In genomic region chr6:3013486-3013885, GRCh38 we compare ENCODE assay signal across 9 cellular contexts. TPM values are rescaled to one million over a fixed set of nuclear protein-coding genes. Genes with fewer than 3 reads are reported as not detected.
DNase-seq lines count a peak whose midpoint lies in the region; ATAC-seq and TF ChIP-seq lines count a peak whose summit lies in the region.
"Had no signal": no experiment of that assay in that cellular context is flagged by ENCODE, and none has a peak within 500 bp of the region (broad histone marks: within the 10 kb centered on the region; RNA-seq: fewer than 3 reads in every experiment).

No MANE protein-coding gene starts in this region.

- RAD21 ChIA-PET in HCT116 (lab: Charles Lee; ENCODE audit: low non-redundant PET in 1 of 2, low total read pairs in 2 of 2, uncharacterized antibody in 2 of 2, unreplicated experiment in 2 of 2): no interaction called here

- DNase-seq in HCT116 (ENCODE audit: low read depth, low spot score): no peak
- DNase-seq in RWPE1 (ENCODE audit: low spot score): peak; percentile 72
- DNase-seq in fibroblast of lung (ENCODE audit: low read depth in 2 of 2): peak; percentile 20 to 57
- peak; percentile 91 for DNase-seq in spleen
- DNase-seq in NCI-H2081 (lab: John Stamatoyannopoulos, UW): no peak
- no peak for DNase-seq in GM13976 (ENCODE audit: low spot score)
- DNase-seq in GM19240 (ENCODE audit: insufficient read length, low spot score): no peak
- DNase-seq: MM.1S had no signal

- H3K27me3 ChIP-seq in HCT116 (ENCODE audit: insufficient read depth, low read length) (no peaks in the 10 kb centered on the region), fibroblast of lung (ENCODE audit: control insufficient read depth, insufficient read depth, low read length) (no peaks in the 10 kb centered on the region), spleen (replicated peaks in 1 of 7) (no peaks in the 10 kb centered on the region)

- H3K36me3 ChIP-seq in HCT116 (ENCODE audit: control insufficient read depth in 1 of 2, insufficient read depth in 2 of 2, low read length in 2 of 2): peaks cover 27 to 67% of the 10 kb centered on the region in 2 experiments; a peak in 3 of 4 replicates
- peaks cover 9% of the 10 kb centered on the region for H3K36me3 ChIP-seq in fibroblast of lung (ENCODE audit: control insufficient read depth, insufficient read depth, low read length)
- H3K36me3 ChIP-seq in spleen: peaks cover 0 to 100% (median 41%) of the 10 kb centered on the region in 6 donors

- intact Hi-C loops in HCT116 (cut with micrococcal nuclease) (no loop called here), spleen (cut with DNase I; ENCODE audit: low total_unique reads) (no loop called here)

- H3K9me3 ChIP-seq in HCT116 (ENCODE audit: control insufficient read depth in 1 of 2, insufficient read depth in 1 of 2, low read depth in 1 of 2, low read length in 2 of 2) (no peaks in the 10 kb centered on the region), fibroblast of lung (ENCODE audit: control insufficient read depth, insufficient read depth, low read depth, low read length) (no peaks in the 10 kb centered on the region), spleen (peaks cover 2 to 28% (median 25%) of the 10 kb centered on the region in 8 donors)

- CTCF ChIA-PET in HCT116 (lab: Charles Lee) (interaction anchor here (1.6 kb wide), 1 partner anchor 12 kb away, joined by 5 read pairs; no protein-coding TSS in a partner anchor), RWPE1 (lab: Yijun Ruan, JAX) (interaction anchor here (0.6 to 0.7 kb wide), 2 partner anchors 60 to 1194 kb away, joined by 3 read pairs; no protein-coding TSS in a partner anchor)

- WGBS in spleen, 5 donors: 28 to 62% (median 50%) methylated on average over 1 to 2 of the region's 2 CpGs

- ATAC-seq in HCT116: peak; percentile 64
- ATAC-seq: activated naive CD4-positive, alpha-beta T cell treated with anti-CD3 and anti-CD28 coated beads, Interleukin-2, amount 50 U/mL, for 72 hours had no signal

- H3K79me2 ChIP-seq in HCT116 (ENCODE audit: insufficient read depth, low read length) (no peaks in the 10 kb centered on the region), fibroblast of lung (ENCODE audit: control insufficient read depth, insufficient read depth, low read length) (no peaks in the 10 kb centered on the region)

- TF ChIP-seq CTCF in HCT116 (IDR thresholded peaks at IDR 0.05 in 2 of 3, conservative IDR thresholded peaks at IDR 0.05 in 1 of 3; ENCODE audit: borderline replicate concordance in 1 of 3, insufficient read depth in 1 of 3, low read depth in 2 of 3, low read length in 2 of 3) (no peak), RWPE1 (conservative IDR thresholded peaks at IDR 0.05; ENCODE audit: low read depth) (no peak), fibroblast of lung (conservative IDR thresholded peaks at IDR 0.05 in 1 of 2, IDR thresholded peaks at IDR 0.05 in 1 of 2; ENCODE audit: low read depth in 1 of 2, low read length in 2 of 2) (no peak), spleen (IDR thresholded peaks at IDR 0.05 in 8 of 11, conservative IDR thresholded peaks at IDR 0.05 in 3 of 11) (peak in 1 of 11 experiments; percentile 14), GM13976 (IDR thresholded peaks at IDR 0.05; ENCODE audit: borderline replicate concordance, control extremely low read depth, extremely low read depth, insufficient read depth, missing control alignments) (no peak)

- TF ChIP-seq POLR2A in HCT116 (IDR thresholded peaks at IDR 0.05; ENCODE audit: borderline replicate concordance, extremely low read depth, insufficient read depth, insufficient read length): no peak
- no peak for TF ChIP-seq POLR2A in spleen (IDR thresholded peaks at IDR 0.05)

- in situ Hi-C loops in GM13976 (cut with MboI; ENCODE audit: low sequenced_read_pairs, unreplicated experiment): loop anchor here (5.0 kb wide), 1 partner anchor 34 kb away; no protein-coding TSS in a partner anchor

- H2AFZ ChIP-seq in HCT116 (ENCODE audit: low read depth, low read length, poor library complexity, severe bottlenecking) (no peak overlapping the region), fibroblast of lung (ENCODE audit: low read length) (no peak overlapping the region)

- no peak for TF ChIP-seq RAD21 in HCT116 (IDR thresholded peaks at IDR 0.05; ENCODE audit: low read depth)

- H3K27ac ChIP-seq in HCT116 (ENCODE audit: low read depth, low read length) (peak overlapping the region; percentile 7; the same call in 1 of the 2 replicates), RWPE1 (peak overlapping the region; percentile 74), fibroblast of lung (ENCODE audit: insufficient read depth, low read length) (no peak overlapping the region), spleen (peak overlapping the region in 7 of 8 donors; percentile 36 to 89 (median 83))

- H3K4me3 ChIP-seq in HCT116 (replicated peaks in 1 of 2; ENCODE audit: low read depth in 1 of 2, low read length in 2 of 2) (no peak overlapping the region), fibroblast of lung (replicated peaks in 1 of 4; ENCODE audit: control extremely low read depth in 1 of 4, insufficient read depth in 1 of 4, low read depth in 3 of 4, low read length in 4 of 4) (no peak overlapping the region), spleen (peak overlapping the region in 1 of 8 donors; percentile 38)

- no peak overlapping the region for H3K4me2 ChIP-seq in HCT116 (ENCODE audit: low read length)
- no peak overlapping the region for H3K4me2 ChIP-seq in fibroblast of lung (ENCODE audit: extremely low read depth, insufficient read depth, low read length)

- H3K4me1 ChIP-seq in HCT116 (ENCODE audit: control insufficient read depth in 1 of 2, insufficient read depth in 2 of 2, low read length in 2 of 2): peaks cover 0 to 6% of the 10 kb centered on the region in 2 experiments; a peak in 1 of 4 replicates
- H3K4me1 ChIP-seq in fibroblast of lung (ENCODE audit: control insufficient read depth, extremely low read depth, insufficient read depth, low read length): no peaks in the 10 kb centered on the region
- peaks cover 0 to 19% (median 7%) of the 10 kb centered on the region in 6 donors for H3K4me1 ChIP-seq in spleen

- POLR2A ChIA-PET in HCT116 (lab: Charles Lee) (no interaction called here), RWPE1 (lab: Yijun Ruan, JAX; ENCODE audit: low non-redundant PET) (no interaction called here)

- H3K9ac ChIP-seq in HCT116 (ENCODE audit: low read length): no peak overlapping the region
- no peak overlapping the region for H3K9ac ChIP-seq in fibroblast of lung (ENCODE audit: insufficient read depth, low read length)

- no peaks in the 10 kb centered on the region for H3K9me2 ChIP-seq in HCT116 (ENCODE audit: insufficient read depth)

- H4K20me1 ChIP-seq in HCT116 (ENCODE audit: insufficient read depth): no peaks in the 10 kb centered on the region
- no peaks in the 10 kb centered on the region for H4K20me1 ChIP-seq in fibroblast of lung (ENCODE audit: control insufficient read depth, extremely low read depth, insufficient read depth, low read length)

- BruUV-seq in HCT116 (replicated peaks; lab: Mats Ljungman, UMichigan): no TSS peak

TF ChIP-seq in HCT116, 20 proteins besides CTCF, POLR2A, EP300 and RAD21:
- TF ChIP-seq FOSL1 (IDR thresholded peaks at IDR 0.05; ENCODE audit: low read depth): no peak
- peak; percentile 41; the same call in 1 of the 2 replicates for TF ChIP-seq MAX (IDR thresholded peaks at IDR 0.05)
- no peak for TF ChIP-seq SIN3A (IDR thresholded peaks at IDR 0.05; ENCODE audit: low read depth)
- TF ChIP-seq POLR2AphosphoS5 (IDR thresholded peaks at IDR 0.05; ENCODE audit: low read depth, low read length): no peak
- peak; percentile 13; the same call in 1 of the 2 replicates for TF ChIP-seq SP1 (IDR thresholded peaks at IDR 0.05; ENCODE audit: low read depth)

RNA-seq across cellular contexts. Expression of gene NQO2, which starts 13.8 kb away (rescaled TPM):
- total RNA-seq in HCT116 (2021; ENCODE audit: unreplicated experiment): 82.9 TPM
- 102 TPM in 2 replicates for polyA plus RNA-seq in HCT116 (2012)
- 12.1 and 18.7 TPM in 2 replicates for total RNA-seq in fibroblast of lung
- polyA plus RNA-seq in fibroblast of lung: 13.5 and 40.8 TPM in 2 replicates
- 15.2 and 45.3 TPM in 2 replicates for polyA plus RNA-seq in fibroblast of lung (2012)
- 5.3 and 9.2 TPM in 2 replicates for polyA minus RNA-seq in fibroblast of lung (ENCODE audit: low replicate concordance)
- total RNA-seq in spleen: 10 to 100 TPM; 21.3 to 55.1 (median 37.2) TPM
- 10 to 100 TPM; 16.3 to 26.0 (median 17.0) TPM for polyA plus RNA-seq in spleen

RNA-seq across cellular contexts. Expression of gene SERPINB6, which starts 42.1 kb away (rescaled TPM):
- total RNA-seq in HCT116 (2021; ENCODE audit: unreplicated experiment) (103 TPM), fibroblast of lung (71.7 and 83.9 TPM in 2 replicates), spleen (100 to 1,000 TPM; 145 to 222 (median 188) TPM)
- 112 and 120 TPM in 2 replicates for polyA plus RNA-seq in HCT116 (2012)
- polyA plus RNA-seq in fibroblast of lung (158 and 181 TPM in 2 replicates), spleen (100 to 1,000 TPM; 111 to 256 (median 193) TPM)
- 142 and 157 TPM in 2 replicates for polyA plus RNA-seq in fibroblast of lung (2012)
- 180 and 182 TPM in 2 replicates for polyA minus RNA-seq in fibroblast of lung (ENCODE audit: low replicate concordance)

RNA-seq across cellular contexts. Expression of gene RIPK1, which starts 54.8 kb away (rescaled TPM):
- 19.1 TPM for total RNA-seq in HCT116 (2021; ENCODE audit: unreplicated experiment)
- 11.2 and 13.9 TPM in 2 replicates for polyA plus RNA-seq in HCT116 (2012)
- 20.3 and 22.1 TPM in 2 replicates for total RNA-seq in fibroblast of lung
- polyA plus RNA-seq in fibroblast of lung: 24.9 and 29.3 TPM in 2 replicates
- 19.5 and 23.3 TPM in 2 replicates for polyA plus RNA-seq in fibroblast of lung (2012)
- polyA minus RNA-seq in fibroblast of lung (ENCODE audit: low replicate concordance): 9.0 and 9.3 TPM in 2 replicates
- total RNA-seq in spleen: 10 to 100 TPM; 24.7 to 37.1 (median 29.8) TPM
- polyA plus RNA-seq in spleen: 10 to 100 TPM in 2 of 3 donors, 1 to 10 TPM in 1; 8.7 to 14.5 (median 11.5) TPM

Comparison
In these comparisons a context has a peak if more than half of its experiments do, and no peak if none do; other contexts are left out.
1. DNase-seq: peak in RWPE1 (single experiment), fibroblast of lung (2 of 2) and spleen (single experiment); none in HCT116 (single experiment), NCI-H2081 (0 of 2), GM13976 (single experiment) and GM19240 (single experiment).